ENCODE assay signal across 8 cellular contexts in genomic region chr10:27099916-27100799, GRCh38. TPM values are rescaled to one million over a fixed set of nuclear protein-coding genes. Genes with fewer than 3 reads are reported as not detected.
DNase-seq lines count a peak whose midpoint lies in the region; ATAC-seq and TF ChIP-seq lines count a peak whose summit lies in the region.

ANKRD26 (minus strand) TSS chr10:27100494; CDS start chr10:27100326, 168 bp downstream.

- peak within 1 kb of the TSS; percentile 92 for H3K27ac Mint-ChIP-seq in CD4-positive, alpha-beta T cell
- peak within 1 kb of the TSS; percentile 81 for H3K27ac Mint-ChIP-seq in activated CD4-positive, alpha-beta memory T cell treated with anti-CD3 and anti-CD28 coated beads, Interleukin-2, amount 10 ng/mL, durations not matched to agents 7 days and 5 days

- POLR2A ChIA-PET in CD4-positive, alpha-beta T cell (lab: Charles Lee) = interaction anchor here (1.1 to 4.5 kb wide), 3 partner anchors 52 to 142 kb away, joined by 3 to 46 read pairs (median 5); partner anchors contain the start of genes MASTL and YME1L1
- POLR2A ChIA-PET in activated CD4-positive, alpha-beta memory T cell treated with anti-CD3 and anti-CD28 coated beads, Interleukin-2, amount 10 ng/mL, durations not matched to agents 7 days and 5 days (lab: Charles Lee) = interaction anchor here (0.6 to 5.1 kb wide), 8 partner anchors 16 to 365 kb away, joined by 3 to 32 read pairs (median 4); partner anchors contain the start of genes MASTL and YME1L1

- peaks cover 0 to 10% of the 10 kb centered on the region in 2 donors for H3K4me1 ChIP-seq in duodenal mucosa (ENCODE audit: control insufficient read depth in 1 of 2, insufficient read depth in 2 of 2, low read length in 2 of 2)

- peak; percentile 90 to 98 (median 94) for DNase-seq in CD4-positive, alpha-beta T cell
- peak; percentile 98 for DNase-seq in NCI-H82 (lab: John Stamatoyannopoulos, UW)
- peak; percentile 96 for DNase-seq in activated CD4-positive, alpha-beta memory T cell treated with anti-CD3 and anti-CD28 coated beads, Interleukin-2, amount 10 ng/mL, durations not matched to agents 7 days and 5 days
- peak; percentile 97 to 99 for DNase-seq in lower leg skin (ENCODE audit: low spot score in 2 of 2)
- DNase-seq in stimulated activated CD4-positive, alpha-beta T cell treated with anti-CD3 and anti-CD28 coated beads, Interleukin-4, amount 100 ng/mL, for 4 hours = peak; percentile 95 to 96

- WGBS in lower leg skin, 2 donors = 1% methylated on average over 46 to 60 of the region's 65 CpGs

- peak in 1 of 2 donors; percentile 24 for TF ChIP-seq POLR2A in lower leg skin (IDR thresholded peaks at IDR 0.05)

- CTCF ChIA-PET in CD4-positive, alpha-beta T cell (lab: Charles Lee) = interaction anchor here (1.4 to 2.8 kb wide), 2 partner anchors 13 to 55 kb away, joined by 4 to 10 read pairs; partner anchors contain the start of genes MASTL and YME1L1
- CTCF ChIA-PET in activated CD4-positive, alpha-beta memory T cell treated with anti-CD3 and anti-CD28 coated beads, Interleukin-2, amount 10 ng/mL, durations not matched to agents 7 days and 5 days (lab: Charles Lee) = interaction anchor here (1.7 kb wide), 1 partner anchor 47 kb away, joined by 5 read pairs; no protein-coding TSS in a partner anchor

- ATAC-seq in CD4-positive, alpha-beta T cell (ENCODE audit: poor library complexity) = peak; percentile 53
- ATAC-seq in GM19438 (IDR thresholded peaks at IDR 0.05; ENCODE audit: low read depth, unreplicated experiment) (peak; percentile 87), HG03571 (IDR thresholded peaks at IDR 0.05; ENCODE audit: unreplicated experiment) (peak; percentile 79)

- TF ChIP-seq CTCF in CD4-positive, alpha-beta T cell (IDR thresholded peaks at IDR 0.05) = no peak
- no peak for TF ChIP-seq CTCF in lower leg skin (IDR thresholded peaks at IDR 0.05)

- H3K9ac ChIP-seq in duodenal mucosa (ENCODE audit: low read depth in 1 of 2, low read length in 2 of 2) = peak within 1 kb of the TSS; percentile 75 to 80

- H3K36me3 ChIP-seq in duodenal mucosa (ENCODE audit: control insufficient read depth in 1 of 2, insufficient read depth in 2 of 2, low read length in 2 of 2) = no peaks in the 10 kb centered on the region

- H3K4me3 Mint-ChIP-seq in CD4-positive, alpha-beta T cell = peak within 1 kb of the TSS; percentile 95
- peak within 1 kb of the TSS; percentile 83 for H3K4me3 Mint-ChIP-seq in activated CD4-positive, alpha-beta memory T cell treated with anti-CD3 and anti-CD28 coated beads, Interleukin-2, amount 10 ng/mL, durations not matched to agents 7 days and 5 days

- no peaks in the 10 kb centered on the region for H3K27me3 Mint-ChIP-seq in CD4-positive, alpha-beta T cell
- no peaks in the 10 kb centered on the region for H3K27me3 Mint-ChIP-seq in activated CD4-positive, alpha-beta memory T cell treated with anti-CD3 and anti-CD28 coated beads, Interleukin-2, amount 10 ng/mL, durations not matched to agents 7 days and 5 days

- no peaks in the 10 kb centered on the region for H3K27me3 ChIP-seq in CD4-positive, alpha-beta T cell (ENCODE audit: control insufficient read depth, insufficient read depth, low read length)
- no peaks in the 10 kb centered on the region for H3K27me3 ChIP-seq in duodenal mucosa (ENCODE audit: control insufficient read depth in 1 of 2, insufficient read depth in 2 of 2, low read length in 2 of 2)

- no peaks in the 10 kb centered on the region for H3K9me3 ChIP-seq in CD4-positive, alpha-beta T cell (ENCODE audit: control insufficient read depth, low read length)
- H3K9me3 ChIP-seq in duodenal mucosa (ENCODE audit: control insufficient read depth in 1 of 2, low read length in 2 of 2) = no peaks in the 10 kb centered on the region

- H3K9me3 Mint-ChIP-seq in CD4-positive, alpha-beta T cell = no peaks in the 10 kb centered on the region
- no peaks in the 10 kb centered on the region for H3K9me3 Mint-ChIP-seq in activated CD4-positive, alpha-beta memory T cell treated with anti-CD3 and anti-CD28 coated beads, Interleukin-2, amount 10 ng/mL, durations not matched to agents 7 days and 5 days

- H3K36me3 Mint-ChIP-seq in CD4-positive, alpha-beta T cell (ENCODE audit: low read depth) = peaks cover 19% of the 10 kb centered on the region
- peaks cover 16% of the 10 kb centered on the region for H3K36me3 Mint-ChIP-seq in activated CD4-positive, alpha-beta memory T cell treated with anti-CD3 and anti-CD28 coated beads, Interleukin-2, amount 10 ng/mL, durations not matched to agents 7 days and 5 days (ENCODE audit: low read depth)

- intact Hi-C loops in CD4-positive, alpha-beta T cell (cut with DNase I, micrococcal nuclease) = loop anchor here (1.0 to 5.0 kb wide), 4 partner anchors 52 to 243 kb away; partner anchors contain the start of genes YME1L1 (in 2 of the 2) and MASTL (in 1 of the 2)
- intact Hi-C loops in lower leg skin (cut with DNase I; ENCODE audit: low total_unique reads) = no loop called here

- H3K4me3 ChIP-seq in duodenal mucosa (ENCODE audit: low read depth in 1 of 2, low read length in 2 of 2) (peak within 1 kb of the TSS; percentile 89 to 97), lower leg skin (ENCODE audit: low read depth, poor library complexity, severe bottlenecking) (peak within 1 kb of the TSS; percentile 51)

- peak within 1 kb of the TSS; percentile 85 for H3K27ac ChIP-seq in CD4-positive, alpha-beta T cell (ENCODE audit: low read depth, low read length)
- peak within 1 kb of the TSS; percentile 76 for H3K27ac ChIP-seq in duodenal mucosa (ENCODE audit: low read depth, low read length)

- peaks cover 50% of the 10 kb centered on the region for H3K4me1 Mint-ChIP-seq in CD4-positive, alpha-beta T cell (ENCODE audit: low read depth)
- peaks cover 44% of the 10 kb centered on the region for H3K4me1 Mint-ChIP-seq in activated CD4-positive, alpha-beta memory T cell treated with anti-CD3 and anti-CD28 coated beads, Interleukin-2, amount 10 ng/mL, durations not matched to agents 7 days and 5 days

RNA-seq across cellular contexts. Expression of gene ANKRD26, which starts in this region (rescaled TPM):
- total RNA-seq in CD4-positive, alpha-beta T cell = 1 to 10 TPM; 6.2 to 6.6 TPM
- 1 to 10 TPM; 5.2 to 6.1 TPM for total RNA-seq in activated CD4-positive, alpha-beta memory T cell treated with anti-CD3 and anti-CD28 coated beads, Interleukin-2, amount 10 ng/mL, durations not matched to agents 7 days and 5 days
- 1 to 10 TPM; 2.4 to 4.7 (median 3.5) TPM for total RNA-seq in lower leg skin

Comparison
In these comparisons a context has a peak if more than half of its experiments do, and no peak if none do; other contexts are left out.
1. Peak in every context shown above with its lines: DNase-seq, ATAC-seq, H3K4me3 ChIP-seq and H3K27ac ChIP-seq.